ENCODE assay signal across 15 cellular contexts in the genomic region with DNA sequence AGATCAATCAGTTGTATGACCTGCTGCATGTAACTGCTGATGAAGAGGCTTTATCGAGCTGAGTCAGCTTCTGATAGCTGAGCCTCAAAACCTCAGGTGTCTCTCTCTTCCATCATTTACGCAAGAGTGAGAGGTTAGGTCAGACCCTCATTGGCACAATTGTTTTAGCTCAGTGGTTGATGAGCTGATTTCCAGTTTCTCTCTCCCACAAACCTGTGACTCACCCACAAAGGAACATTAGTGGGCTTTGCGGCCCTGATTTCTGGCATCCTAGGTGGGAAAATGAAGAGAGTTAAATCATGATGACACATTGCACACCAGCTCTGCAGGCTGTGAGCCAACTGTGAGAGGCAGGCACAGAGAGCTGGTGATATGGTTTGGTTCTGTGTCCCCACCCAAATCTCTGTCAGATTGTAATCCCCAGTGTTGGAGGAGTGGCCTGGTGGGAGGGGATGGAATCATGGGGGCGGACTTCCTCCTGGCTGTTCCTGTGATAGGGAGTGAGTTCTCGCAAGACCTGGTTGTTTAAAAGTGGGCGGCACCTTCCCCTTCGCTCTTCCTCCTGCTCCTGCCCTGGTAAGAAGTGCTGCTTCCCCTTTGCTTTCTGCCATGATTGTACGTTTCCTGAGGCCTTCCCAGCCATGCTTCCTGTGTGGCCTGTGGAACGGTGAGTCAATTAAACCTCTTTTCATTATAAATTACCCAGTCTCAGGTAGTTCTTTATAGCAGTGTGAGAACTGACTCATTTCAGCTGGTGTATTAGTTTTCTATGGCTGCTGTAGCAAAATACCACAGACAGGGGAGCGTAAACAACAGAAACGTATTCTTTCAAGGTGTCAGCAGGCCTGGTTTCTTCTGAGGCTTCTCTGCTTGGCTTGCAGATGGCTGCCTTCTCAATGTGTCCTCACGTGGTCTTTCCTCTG. TPM values are rescaled to one million over a fixed set of nuclear protein-coding genes. Genes with fewer than 3 reads are reported as not detected.
DNase-seq lines count a peak whose midpoint lies in the region; TF ChIP-seq lines count a peak whose summit lies in the region.
"Had no signal": no experiment of that assay in that cellular context is flagged by ENCODE, and none has a peak within 500 bp of the region (broad histone marks: within the 10 kb centered on the region; RNA-seq: fewer than 3 reads in every experiment).

No MANE protein-coding gene starts in this region.

- no peak overlapping the region for H3K4me3 ChIP-seq in transverse colon
- H3K4me3 ChIP-seq: lung had no signal

- in situ Hi-C loops in transverse colon (cut with MboI; ENCODE audit: low pct_ligation_motif_present in 1 of 4, low pct_unique_long_range_greater_than_20kb in 1 of 4, low sequenced_read_pairs in 3 of 4), result no loop called here

- TF ChIP-seq EP300 in transverse colon (IDR thresholded peaks at IDR 0.05; ENCODE audit: low read depth), result no peak

- TF ChIP-seq CTCF in transverse colon (IDR thresholded peaks at IDR 0.05), result no peak

- H3K27me3 Mint-ChIP-seq in activated CD4-positive, alpha-beta memory T cell treated with anti-CD3 and anti-CD28 coated beads for 36 hours, result no peaks in the 10 kb centered on the region
- H3K27me3 Mint-ChIP-seq in activated CD4-positive, alpha-beta memory T cell treated with anti-CD3 and anti-CD28 coated beads, Interleukin-2, amount 10 ng/mL, durations not matched to agents 7 days and 5 days, result peaks cover 3% of the 10 kb centered on the region
- H3K27me3 Mint-ChIP-seq: activated naive CD8-positive, alpha-beta T cell had no signal

- H3K9me3 Mint-ChIP-seq in activated CD4-positive, alpha-beta memory T cell treated with anti-CD3 and anti-CD28 coated beads for 36 hours, result no peaks in the 10 kb centered on the region
- no peaks in the 10 kb centered on the region for H3K9me3 Mint-ChIP-seq in activated CD4-positive, alpha-beta memory T cell treated with anti-CD3 and anti-CD28 coated beads, Interleukin-2, amount 10 ng/mL, durations not matched to agents 7 days and 5 days
- H3K9me3 Mint-ChIP-seq: neural crest cell; T-helper 2 cell treated with Interferon-gamma antibody and Interleukin-4, amounts not matched to agents 5 μg/mL and 100 μg/mL, for 36 hours had no signal

- H3K4me1 Mint-ChIP-seq in activated CD4-positive, alpha-beta memory T cell treated with anti-CD3 and anti-CD28 coated beads for 36 hours (ENCODE audit: low read depth), result no peaks in the 10 kb centered on the region
- H3K4me1 Mint-ChIP-seq in activated CD4-positive, alpha-beta memory T cell treated with anti-CD3 and anti-CD28 coated beads, Interleukin-2, amount 10 ng/mL, durations not matched to agents 7 days and 5 days, result no peaks in the 10 kb centered on the region
- H3K4me1 Mint-ChIP-seq: neural crest cell had no signal

- H3K36me3 Mint-ChIP-seq in activated CD4-positive, alpha-beta memory T cell treated with anti-CD3 and anti-CD28 coated beads for 36 hours, result no peaks in the 10 kb centered on the region
- H3K36me3 Mint-ChIP-seq in activated CD4-positive, alpha-beta memory T cell treated with anti-CD3 and anti-CD28 coated beads, Interleukin-2, amount 10 ng/mL, durations not matched to agents 7 days and 5 days (ENCODE audit: low read depth), result no peaks in the 10 kb centered on the region
- H3K36me3 Mint-ChIP-seq: activated naive CD8-positive, alpha-beta T cell had no signal

- DNase-seq in activated CD4-positive, alpha-beta memory T cell treated with anti-CD3 and anti-CD28 coated beads for 36 hours, result peak; percentile 23
- no peak for DNase-seq in activated CD4-positive, alpha-beta memory T cell treated with anti-CD3 and anti-CD28 coated beads, Interleukin-2, amount 10 ng/mL, durations not matched to agents 7 days and 5 days
- peak; percentile 92 for DNase-seq in HT1080 (ENCODE audit: low read depth)
- DNase-seq in amniotic epithelial cell (ENCODE audit: low read depth), result peak; percentile 88
- DNase-seq in non-pigmented ciliary epithelial cell (ENCODE audit: low read depth), result peak; percentile 34
- DNase-seq in NCI-H774 (lab: John Stamatoyannopoulos, UW), result no peak
- no peak for DNase-seq in NCI-H2029 treated with DMSO at 0.1 percent for 48 hours (lab: John Stamatoyannopoulos, UW)
- no peak for DNase-seq in transverse colon
- DNase-seq: Caco-2, NCI-H146, NCI-H524 had no signal

- H3K4me1 ChIP-seq in transverse colon, result no peaks in the 10 kb centered on the region
- H3K4me1 ChIP-seq: Caco-2 had no signal

- POLR2A ChIA-PET in activated CD4-positive, alpha-beta memory T cell treated with anti-CD3 and anti-CD28 coated beads for 36 hours (lab: Charles Lee), result no interaction called here
- POLR2A ChIA-PET in activated CD4-positive, alpha-beta memory T cell treated with anti-CD3 and anti-CD28 coated beads, Interleukin-2, amount 10 ng/mL, durations not matched to agents 7 days and 5 days (lab: Charles Lee), result interaction anchor here (0.5 kb wide), 1 partner anchor 91 kb away, joined by 4 read pairs; no protein-coding TSS in a partner anchor

- H3K27me3 ChIP-seq in transverse colon, result no peaks in the 10 kb centered on the region

- no peak overlapping the region for H3K27ac Mint-ChIP-seq in activated CD4-positive, alpha-beta memory T cell treated with anti-CD3 and anti-CD28 coated beads for 36 hours
- H3K27ac Mint-ChIP-seq in activated CD4-positive, alpha-beta memory T cell treated with anti-CD3 and anti-CD28 coated beads, Interleukin-2, amount 10 ng/mL, durations not matched to agents 7 days and 5 days, result no peak overlapping the region
- H3K27ac Mint-ChIP-seq: activated naive CD8-positive, alpha-beta T cell; T-helper 2 cell treated with Interferon-gamma antibody and Interleukin-4, amounts not matched to agents 5 μg/mL and 100 μg/mL, for 36 hours had no signal

- WGBS in transverse colon (ENCODE audit: low coverage in 1 of 2), 2 donors, result 74 to 86% methylated on average over 7 to 12 of the region's 12 CpGs

- no peak overlapping the region for H3K27ac ChIP-seq in transverse colon

- intact Hi-C loops in activated CD4-positive, alpha-beta memory T cell treated with anti-CD3 and anti-CD28 coated beads for 36 hours (cut with micrococcal nuclease), result no loop called here
- intact Hi-C loops in transverse colon (cut with DNase I; ENCODE audit: low total_unique reads), result no loop called here

- H3K36me3 ChIP-seq in transverse colon, result no peaks in the 10 kb centered on the region

- CTCF ChIA-PET in activated CD4-positive, alpha-beta memory T cell treated with anti-CD3 and anti-CD28 coated beads for 36 hours (lab: Charles Lee), result interaction anchor here (1.3 kb wide), 1 partner anchor 33 kb away, joined by 4 read pairs; a partner anchor contains a TSS
- CTCF ChIA-PET in activated CD4-positive, alpha-beta memory T cell treated with anti-CD3 and anti-CD28 coated beads, Interleukin-2, amount 10 ng/mL, durations not matched to agents 7 days and 5 days (lab: Charles Lee), result no interaction called here

- no peaks in the 10 kb centered on the region for H3K9me3 ChIP-seq in transverse colon
- H3K9me3 ChIP-seq: Caco-2 had no signal

- no peak for TF ChIP-seq POLR2A in transverse colon (IDR thresholded peaks at IDR 0.05)

- H3K4me3 Mint-ChIP-seq in activated CD4-positive, alpha-beta memory T cell treated with anti-CD3 and anti-CD28 coated beads for 36 hours, result no peak overlapping the region
- H3K4me3 Mint-ChIP-seq in activated CD4-positive, alpha-beta memory T cell treated with anti-CD3 and anti-CD28 coated beads, Interleukin-2, amount 10 ng/mL, durations not matched to agents 7 days and 5 days, result no peak overlapping the region
- H3K4me3 Mint-ChIP-seq: activated naive CD8-positive, alpha-beta T cell; neural crest cell; T-helper 2 cell treated with Interferon-gamma antibody and Interleukin-4, amounts not matched to agents 5 μg/mL and 100 μg/mL, for 36 hours had no signal

RNA-seq across cellular contexts. Expression of a gene that starts 33.5 kb away (rescaled TPM):
- total RNA-seq in activated CD4-positive, alpha-beta memory T cell treated with anti-CD3 and anti-CD28 coated beads for 36 hours, result 10 to 100 TPM; 14.4 to 14.7 TPM
- total RNA-seq in activated CD4-positive, alpha-beta memory T cell treated with anti-CD3 and anti-CD28 coated beads, Interleukin-2, amount 10 ng/mL, durations not matched to agents 7 days and 5 days, result 10 to 100 TPM; 18.5 to 24.6 TPM
- total RNA-seq in HT1080 (2014; rRNA removed; shearing (Covaris generic)), result 12.2 and 16.8 TPM in 2 replicates
- 15.9 and 16.2 TPM in 2 replicates for polyA plus RNA-seq in HT1080 (2015; cell fraction: cytosol; rRNA removed)
- polyA plus RNA-seq in HT1080 (2015; cell fraction: nucleus; rRNA removed), result 23.6 and 31.7 TPM in 2 replicates
- total RNA-seq in transverse colon, result 100 to 1,000 TPM in 1 of 4 donors, 10 to 100 TPM in 3; 19.5 to 136 (median 30.0) TPM

Comparison
In these comparisons a context has a peak if more than half of its experiments do, and no peak if none do; other contexts are left out.
1. DNase-seq: peak in activated CD4-positive, alpha-beta memory T cell treated with anti-CD3 and anti-CD28 coated beads for 36 hours (single experiment), HT1080 (single experiment), amniotic epithelial cell (single experiment) and non-pigmented ciliary epithelial cell (single experiment); none in activated CD4-positive, alpha-beta memory T cell treated with anti-CD3 and anti-CD28 coated beads, Interleukin-2, amount 10 ng/mL, durations not matched to agents 7 days and 5 days (single experiment), NCI-H774 (single experiment), NCI-H2029 treated with DMSO at 0.1 percent for 48 hours (single experiment) and transverse colon (single experiment).